2 cellular contexts compared by ENCODE assay signal in the genomic region with DNA sequence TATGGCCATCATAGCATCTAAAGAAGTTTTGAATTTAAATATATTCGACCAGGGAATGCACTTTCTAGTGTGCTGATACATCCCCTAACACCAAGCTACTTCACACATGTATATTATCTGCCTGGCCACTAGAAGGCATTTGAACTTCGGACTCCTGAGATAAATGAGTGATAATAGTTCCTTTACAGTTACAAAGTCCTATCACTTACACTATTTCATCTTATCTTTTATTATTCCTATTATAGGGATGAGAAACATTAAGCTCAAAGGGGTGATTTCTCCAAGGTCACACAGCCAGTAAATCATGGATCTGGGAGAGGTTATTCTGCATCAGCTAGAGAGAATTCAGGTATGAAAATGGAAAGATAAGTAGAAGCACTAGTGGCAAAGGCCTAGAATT.
TF ChIP-seq lines count a peak whose summit lies in the region.

No MANE protein-coding gene starts in this region.

TF ChIP-seq in SK-N-SH, 30 proteins besides CTCF, POLR2A, EP300 and RAD21 (continued from another document):
- no peak for TF ChIP-seq FOSL2 (IDR thresholded peaks at IDR 0.05; ENCODE audit: borderline replicate concordance, low read depth)
- TF ChIP-seq TCF12 (IDR thresholded peaks at IDR 0.05) = no peak
- TF ChIP-seq, protein P1, sequence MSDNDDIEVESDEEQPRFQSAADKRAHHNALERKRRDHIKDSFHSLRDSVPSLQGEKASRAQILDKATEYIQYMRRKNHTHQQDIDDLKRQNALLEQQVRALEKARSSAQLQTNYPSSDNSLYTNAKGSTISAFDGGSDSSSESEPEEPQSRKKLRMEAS (IDR thresholded peaks at IDR 0.05; ENCODE audit: low read depth) = no peak
- TF ChIP-seq, protein P2, sequence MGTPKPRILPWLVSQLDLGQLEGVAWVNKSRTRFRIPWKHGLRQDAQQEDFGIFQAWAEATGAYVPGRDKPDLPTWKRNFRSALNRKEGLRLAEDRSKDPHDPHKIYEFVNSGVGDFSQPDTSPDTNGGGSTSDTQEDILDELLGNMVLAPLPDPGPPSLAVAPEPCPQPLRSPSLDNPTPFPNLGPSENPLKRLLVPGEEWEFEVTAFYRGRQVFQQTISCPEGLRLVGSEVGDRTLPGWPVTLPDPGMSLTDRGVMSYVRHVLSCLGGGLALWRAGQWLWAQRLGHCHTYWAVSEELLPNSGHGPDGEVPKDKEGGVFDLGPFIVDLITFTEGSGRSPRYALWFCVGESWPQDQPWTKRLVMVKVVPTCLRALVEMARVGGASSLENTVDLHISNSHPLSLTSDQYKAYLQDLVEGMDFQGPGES (IDR thresholded peaks at IDR 0.05; ENCODE audit: low read depth, low read length) = no peak
- TF ChIP-seq, protein P3, sequence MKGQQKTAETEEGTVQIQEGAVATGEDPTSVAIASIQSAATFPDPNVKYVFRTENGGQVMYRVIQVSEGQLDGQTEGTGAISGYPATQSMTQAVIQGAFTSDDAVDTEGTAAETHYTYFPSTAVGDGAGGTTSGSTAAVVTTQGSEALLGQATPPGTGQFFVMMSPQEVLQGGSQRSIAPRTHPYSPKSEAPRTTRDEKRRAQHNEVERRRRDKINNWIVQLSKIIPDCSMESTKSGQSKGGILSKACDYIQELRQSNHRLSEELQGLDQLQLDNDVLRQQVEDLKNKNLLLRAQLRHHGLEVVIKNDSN (IDR thresholded peaks at IDR 0.05; ENCODE audit: borderline replicate concordance, low read depth) = no peak
- no peak for TF ChIP-seq MXI1 (IDR thresholded peaks at IDR 0.05; ENCODE audit: low read depth, low read length)
- no peak for TF ChIP-seq GATA2 (CRISPR knock-in tag; IDR thresholded peaks at IDR 0.05)

TF ChIP-seq in SK-N-SH treated with all-trans-retinoic acid at 6 μM for 48 hours, 23 proteins besides CTCF, POLR2A, EP300 and RAD21 (continued from another document):
- TF ChIP-seq, protein P4, sequence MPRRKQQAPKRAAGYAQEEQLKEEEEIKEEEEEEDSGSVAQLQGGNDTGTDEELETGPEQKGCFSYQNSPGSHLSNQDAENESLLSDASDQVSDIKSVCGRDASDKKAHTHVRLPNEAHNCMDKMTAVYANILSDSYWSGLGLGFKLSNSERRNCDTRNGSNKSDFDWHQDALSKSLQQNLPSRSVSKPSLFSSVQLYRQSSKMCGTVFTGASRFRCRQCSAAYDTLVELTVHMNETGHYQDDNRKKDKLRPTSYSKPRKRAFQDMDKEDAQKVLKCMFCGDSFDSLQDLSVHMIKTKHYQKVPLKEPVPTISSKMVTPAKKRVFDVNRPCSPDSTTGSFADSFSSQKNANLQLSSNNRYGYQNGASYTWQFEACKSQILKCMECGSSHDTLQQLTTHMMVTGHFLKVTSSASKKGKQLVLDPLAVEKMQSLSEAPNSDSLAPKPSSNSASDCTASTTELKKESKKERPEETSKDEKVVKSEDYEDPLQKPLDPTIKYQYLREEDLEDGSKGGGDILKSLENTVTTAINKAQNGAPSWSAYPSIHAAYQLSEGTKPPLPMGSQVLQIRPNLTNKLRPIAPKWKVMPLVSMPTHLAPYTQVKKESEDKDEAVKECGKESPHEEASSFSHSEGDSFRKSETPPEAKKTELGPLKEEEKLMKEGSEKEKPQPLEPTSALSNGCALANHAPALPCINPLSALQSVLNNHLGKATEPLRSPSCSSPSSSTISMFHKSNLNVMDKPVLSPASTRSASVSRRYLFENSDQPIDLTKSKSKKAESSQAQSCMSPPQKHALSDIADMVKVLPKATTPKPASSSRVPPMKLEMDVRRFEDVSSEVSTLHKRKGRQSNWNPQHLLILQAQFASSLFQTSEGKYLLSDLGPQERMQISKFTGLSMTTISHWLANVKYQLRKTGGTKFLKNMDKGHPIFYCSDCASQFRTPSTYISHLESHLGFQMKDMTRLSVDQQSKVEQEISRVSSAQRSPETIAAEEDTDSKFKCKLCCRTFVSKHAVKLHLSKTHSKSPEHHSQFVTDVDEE (CRISPR knock-in tag; IDR thresholded peaks at IDR 0.05) = no peak
- TF ChIP-seq, protein P5, sequence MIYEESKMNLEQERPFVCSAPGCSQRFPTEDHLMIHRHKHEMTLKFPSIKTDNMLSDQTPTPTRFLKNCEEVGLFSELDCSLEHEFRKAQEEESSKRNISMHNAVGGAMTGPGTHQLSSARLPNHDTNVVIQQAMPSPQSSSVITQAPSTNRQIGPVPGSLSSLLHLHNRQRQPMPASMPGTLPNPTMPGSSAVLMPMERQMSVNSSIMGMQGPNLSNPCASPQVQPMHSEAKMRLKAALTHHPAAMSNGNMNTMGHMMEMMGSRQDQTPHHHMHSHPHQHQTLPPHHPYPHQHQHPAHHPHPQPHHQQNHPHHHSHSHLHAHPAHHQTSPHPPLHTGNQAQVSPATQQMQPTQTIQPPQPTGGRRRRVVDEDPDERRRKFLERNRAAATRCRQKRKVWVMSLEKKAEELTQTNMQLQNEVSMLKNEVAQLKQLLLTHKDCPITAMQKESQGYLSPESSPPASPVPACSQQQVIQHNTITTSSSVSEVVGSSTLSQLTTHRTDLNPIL (CRISPR knock-in tag; IDR thresholded peaks at IDR 0.05; ENCODE audit: low read depth) = no peak
- no peak for TF ChIP-seq ZNF8 (CRISPR knock-in tag; IDR thresholded peaks at IDR 0.05)
- TF ChIP-seq CSDC2 (CRISPR knock-in tag; IDR thresholded peaks at IDR 0.05) = no peak
- no peak for TF ChIP-seq ZFP30 (CRISPR knock-in tag; IDR thresholded peaks at IDR 0.05)
- TF ChIP-seq, protein P6, sequence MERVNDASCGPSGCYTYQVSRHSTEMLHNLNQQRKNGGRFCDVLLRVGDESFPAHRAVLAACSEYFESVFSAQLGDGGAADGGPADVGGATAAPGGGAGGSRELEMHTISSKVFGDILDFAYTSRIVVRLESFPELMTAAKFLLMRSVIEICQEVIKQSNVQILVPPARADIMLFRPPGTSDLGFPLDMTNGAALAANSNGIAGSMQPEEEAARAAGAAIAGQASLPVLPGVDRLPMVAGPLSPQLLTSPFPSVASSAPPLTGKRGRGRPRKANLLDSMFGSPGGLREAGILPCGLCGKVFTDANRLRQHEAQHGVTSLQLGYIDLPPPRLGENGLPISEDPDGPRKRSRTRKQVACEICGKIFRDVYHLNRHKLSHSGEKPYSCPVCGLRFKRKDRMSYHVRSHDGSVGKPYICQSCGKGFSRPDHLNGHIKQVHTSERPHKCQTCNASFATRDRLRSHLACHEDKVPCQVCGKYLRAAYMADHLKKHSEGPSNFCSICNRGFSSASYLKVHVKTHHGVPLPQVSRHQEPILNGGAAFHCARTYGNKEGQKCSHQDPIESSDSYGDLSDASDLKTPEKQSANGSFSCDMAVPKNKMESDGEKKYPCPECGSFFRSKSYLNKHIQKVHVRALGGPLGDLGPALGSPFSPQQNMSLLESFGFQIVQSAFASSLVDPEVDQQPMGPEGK (CRISPR knock-in tag; IDR thresholded peaks at IDR 0.05; ENCODE audit: borderline replicate concordance) = no peak
- TF ChIP-seq SNAI2 (CRISPR knock-in tag; IDR thresholded peaks at IDR 0.05) = no peak
- TF ChIP-seq ISL1 (CRISPR knock-in tag; IDR thresholded peaks at IDR 0.05) = no peak
- no peak for TF ChIP-seq ZNF565 (CRISPR knock-in tag; conservative IDR thresholded peaks at IDR 0.05; ENCODE audit: low read depth)
- TF ChIP-seq ZNF70 (CRISPR knock-in tag; IDR thresholded peaks at IDR 0.05) = no peak
- no peak for TF ChIP-seq BACH2 (CRISPR knock-in tag; IDR thresholded peaks at IDR 0.05; ENCODE audit: borderline replicate concordance)
- TF ChIP-seq ZFP3 (CRISPR knock-in tag; IDR thresholded peaks at IDR 0.05) = no peak
- no peak for TF ChIP-seq TOX (CRISPR knock-in tag; IDR thresholded peaks at IDR 0.05; ENCODE audit: borderline replicate concordance)
- TF ChIP-seq GLIS3 (CRISPR knock-in tag; IDR thresholded peaks at IDR 0.05) = no peak
- TF ChIP-seq, protein P7, sequence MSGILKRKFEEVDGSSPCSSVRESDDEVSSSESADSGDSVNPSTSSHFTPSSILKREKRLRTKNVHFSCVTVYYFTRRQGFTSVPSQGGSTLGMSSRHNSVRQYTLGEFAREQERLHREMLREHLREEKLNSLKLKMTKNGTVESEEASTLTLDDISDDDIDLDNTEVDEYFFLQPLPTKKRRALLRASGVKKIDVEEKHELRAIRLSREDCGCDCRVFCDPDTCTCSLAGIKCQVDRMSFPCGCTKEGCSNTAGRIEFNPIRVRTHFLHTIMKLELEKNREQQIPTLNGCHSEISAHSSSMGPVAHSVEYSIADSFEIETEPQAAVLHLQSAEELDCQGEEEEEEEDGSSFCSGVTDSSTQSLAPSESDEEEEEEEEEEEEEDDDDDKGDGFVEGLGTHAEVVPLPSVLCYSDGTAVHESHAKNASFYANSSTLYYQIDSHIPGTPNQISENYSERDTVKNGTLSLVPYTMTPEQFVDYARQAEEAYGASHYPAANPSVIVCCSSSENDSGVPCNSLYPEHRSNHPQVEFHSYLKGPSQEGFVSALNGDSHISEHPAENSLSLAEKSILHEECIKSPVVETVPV (CRISPR knock-in tag; IDR thresholded peaks at IDR 0.05) = no peak
- no peak for TF ChIP-seq PPARA (CRISPR knock-in tag; IDR thresholded peaks at IDR 0.05; ENCODE audit: borderline replicate concordance)
TF ChIP-seq in SK-N-SH treated with all-trans-retinoic acid at 6 μM for 48 hours: peak in this region for 0.
